Comparison of ENCODE assay signal across 21 cellular contexts in the genomic region with DNA sequence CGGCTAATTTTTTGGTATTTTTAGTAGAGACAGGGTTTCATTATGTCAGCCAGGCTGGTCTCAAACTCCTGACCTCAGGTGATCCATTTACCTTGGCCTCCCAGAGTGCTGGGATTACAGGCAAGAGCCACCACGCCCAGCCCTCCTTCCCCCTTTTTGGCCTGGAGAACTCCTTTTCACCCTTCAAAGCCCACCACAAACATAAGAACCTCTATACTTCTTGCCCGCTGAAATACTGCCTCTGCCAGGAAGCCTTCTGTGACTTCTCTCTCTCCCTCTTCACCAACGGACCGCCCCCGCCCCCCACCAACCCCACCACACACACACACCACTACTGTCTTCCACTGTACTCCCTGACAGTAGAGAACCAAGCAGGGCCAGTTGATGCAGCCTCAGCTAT. TPM values are rescaled to one million over a fixed set of nuclear protein-coding genes. Genes with fewer than 3 reads are reported as not detected.
A peak's percentile ranks its signal among the peaks of the same experiment; 100 is the strongest.
DNase-seq lines count a peak whose midpoint lies in the region; ATAC-seq, FAIRE-seq and TF ChIP-seq lines count a peak whose summit lies in the region.
"Had no signal": no experiment of that assay in that cellular context is flagged by ENCODE, and none has a peak within 500 bp of the region (broad histone marks: within the 10 kb centered on the region; RNA-seq: fewer than 3 reads in every experiment).

No MANE protein-coding gene starts in this region.

- H3K4me3 ChIP-seq in CD4-positive, CD25-positive, alpha-beta regulatory T cell (ENCODE audit: low read depth, low read length), result no peak overlapping the region
- H3K4me3 ChIP-seq in DND-41 (ENCODE audit: low read depth in 1 of 2, low read length in 2 of 2) (no peak overlapping the region), astrocyte (ENCODE audit: insufficient read depth, low read depth, low read length) (no peak overlapping the region)
- H3K4me3 ChIP-seq: GM12878 had no signal

- H3K4me3 Mint-ChIP-seq in CD4-positive, CD25-positive, alpha-beta regulatory T cell, result peak overlapping the region in 3 of 4 donors; percentile 51 to 64 (median 55)
- H3K4me3 Mint-ChIP-seq in astrocyte (ENCODE audit: unreplicated experiment) (no peak overlapping the region), nephron progenitor cell (no peak overlapping the region)
- no peak overlapping the region for H3K4me3 Mint-ChIP-seq in activated T-helper 2 cell treated with anti-CD3 and anti-CD28 coated beads, Interferon-gamma antibody, Interleukin-2, Interleukin-4, amounts not matched to agents 10 μg/mL and 5 μg/mL and 100 μg/mL, durations not matched to agents 14 hours and 24 hours and 36 hours (ENCODE audit: low read depth)
- H3K4me3 Mint-ChIP-seq: HFFc6 had no signal

- H4K20me1 ChIP-seq in DND-41 (ENCODE audit: insufficient read depth, low read length) (peaks cover 39% of the 10 kb centered on the region), astrocyte (ENCODE audit: insufficient read depth, low read length) (peaks cover 33% of the 10 kb centered on the region)

- H3K27me3 Mint-ChIP-seq in CD4-positive, CD25-positive, alpha-beta regulatory T cell, result no peaks in the 10 kb centered on the region
- H3K27me3 Mint-ChIP-seq in astrocyte (ENCODE audit: low read depth, unreplicated experiment), result no peaks in the 10 kb centered on the region
- H3K27me3 Mint-ChIP-seq in nephron progenitor cell (ENCODE audit: low read depth, poor library complexity), result no peaks in the 10 kb centered on the region
- no peaks in the 10 kb centered on the region for H3K27me3 Mint-ChIP-seq in activated T-helper 2 cell treated with anti-CD3 and anti-CD28 coated beads, Interferon-gamma antibody, Interleukin-2, Interleukin-4, amounts not matched to agents 10 μg/mL and 5 μg/mL and 100 μg/mL, durations not matched to agents 14 hours and 24 hours and 36 hours (ENCODE audit: low read depth)

- peaks cover 9% of the 10 kb centered on the region for H3K36me3 Mint-ChIP-seq in CD4-positive, CD25-positive, alpha-beta regulatory T cell
- H3K36me3 Mint-ChIP-seq in astrocyte (ENCODE audit: low read depth, unreplicated experiment) (peaks cover 23% of the 10 kb centered on the region), nephron progenitor cell (ENCODE audit: low read depth) (peaks cover 41% of the 10 kb centered on the region)
- H3K36me3 Mint-ChIP-seq in activated T-helper 2 cell treated with anti-CD3 and anti-CD28 coated beads, Interferon-gamma antibody, Interleukin-2, Interleukin-4, amounts not matched to agents 10 μg/mL and 5 μg/mL and 100 μg/mL, durations not matched to agents 14 hours and 24 hours and 36 hours (ENCODE audit: low read depth), result no peaks in the 10 kb centered on the region

- FAIRE-seq in astrocyte (lab: Jason Lieb, UNC), result no peak
- FAIRE-seq: D721Med, G401.6, GM12878, H1 had no signal

- POLR2A ChIA-PET in HEK293T (lab: Yijun Ruan, JAX), result interaction anchor here (1.5 kb wide), 1 partner anchor 35 kb away, joined by 3 read pairs; no protein-coding TSS in a partner anchor

- H3K4me2 ChIP-seq in DND-41 (ENCODE audit: insufficient read depth, low read length) (peak overlapping the region; percentile 39), astrocyte (ENCODE audit: low read length) (no peak overlapping the region)

- no peak overlapping the region for H3K27ac ChIP-seq in CD4-positive, CD25-positive, alpha-beta regulatory T cell (ENCODE audit: insufficient read depth, low read length, poor library complexity, severe bottlenecking)
- H3K27ac ChIP-seq in DND-41 (ENCODE audit: low read length) (no peak overlapping the region), astrocyte (ENCODE audit: low read depth, low read length) (no peak overlapping the region)

- H3K36me3 ChIP-seq in CD4-positive, CD25-positive, alpha-beta regulatory T cell (ENCODE audit: control insufficient read depth, insufficient read depth, low read length), result peaks cover 19% of the 10 kb centered on the region
- H3K36me3 ChIP-seq in DND-41 (ENCODE audit: insufficient read depth, low read length) (peaks cover 25% of the 10 kb centered on the region), astrocyte (ENCODE audit: insufficient read depth, low read length) (peaks cover 4% of the 10 kb centered on the region)

- CTCF ChIA-PET in HEK293T (lab: Yijun Ruan, JAX), result no interaction called here

- H3K79me2 ChIP-seq in DND-41 (ENCODE audit: insufficient read depth, low read length) (peaks cover 77% of the 10 kb centered on the region), astrocyte (ENCODE audit: insufficient read depth, low read length) (peaks cover 75% of the 10 kb centered on the region)

- no peak overlapping the region for H2AFZ ChIP-seq in DND-41 (ENCODE audit: low read depth, low read length)
- H2AFZ ChIP-seq in astrocyte (ENCODE audit: low read depth, low read length), result no peak overlapping the region

- no peaks in the 10 kb centered on the region for H3K27me3 ChIP-seq in CD4-positive, CD25-positive, alpha-beta regulatory T cell (ENCODE audit: control insufficient read depth, insufficient read depth, low read length)
- no peaks in the 10 kb centered on the region for H3K27me3 ChIP-seq in DND-41 (ENCODE audit: insufficient read depth, low read length, poor library complexity)
- H3K27me3 ChIP-seq in astrocyte (ENCODE audit: insufficient read depth, low read length), result no peaks in the 10 kb centered on the region

- no peaks in the 10 kb centered on the region for H3K9me3 Mint-ChIP-seq in CD4-positive, CD25-positive, alpha-beta regulatory T cell
- H3K9me3 Mint-ChIP-seq in astrocyte (ENCODE audit: unreplicated experiment) (peaks cover 6% of the 10 kb centered on the region), nephron progenitor cell (no peaks in the 10 kb centered on the region)
- H3K9me3 Mint-ChIP-seq in activated T-helper 2 cell treated with anti-CD3 and anti-CD28 coated beads, Interferon-gamma antibody, Interleukin-2, Interleukin-4, amounts not matched to agents 10 μg/mL and 5 μg/mL and 100 μg/mL, durations not matched to agents 14 hours and 24 hours and 36 hours, result no peaks in the 10 kb centered on the region
- H3K9me3 Mint-ChIP-seq: CD8-positive, alpha-beta T cell; HFFc6 had no signal

- no peak for DNase-seq in CD4-positive, CD25-positive, alpha-beta regulatory T cell
- no peak for DNase-seq in DND-41
- DNase-seq in astrocyte (ENCODE audit: low read depth), result no peak
- DNase-seq in nephron progenitor cell, result no peak
- no peak for DNase-seq in activated T-helper 2 cell treated with anti-CD3 and anti-CD28 coated beads, Interferon-gamma antibody, Interleukin-2, Interleukin-4, amounts not matched to agents 10 μg/mL and 5 μg/mL and 100 μg/mL, durations not matched to agents 14 hours and 24 hours and 36 hours (ENCODE audit: low spot score)
- DNase-seq in MV-4-11 (lab: John Stamatoyannopoulos, UW), result no peak
- no peak for DNase-seq in HEK293T (ENCODE audit: extremely low spot score)
- DNase-seq: ACHN; AML-193; CD8-positive, alpha-beta T cell; DMS79; HFFc6; KBM-7; NCI-H1048; NCI-H146; NCI-H2081 treated with DMSO at 0.1 percent for 48 hours; NCI-H524 had no signal

- no peaks in the 10 kb centered on the region for H3K9me3 ChIP-seq in CD4-positive, CD25-positive, alpha-beta regulatory T cell (ENCODE audit: control insufficient read depth in 2 of 2, low read length in 2 of 2)
- H3K9me3 ChIP-seq in DND-41 (ENCODE audit: insufficient read depth, low read length, severe bottlenecking) (no peaks in the 10 kb centered on the region), astrocyte (ENCODE audit: insufficient read depth, low read depth, low read length) (no peaks in the 10 kb centered on the region)

- intact Hi-C loops in activated T-helper 2 cell treated with anti-CD3 and anti-CD28 coated beads, Interferon-gamma antibody, Interleukin-2, Interleukin-4, amounts not matched to agents 10 μg/mL and 5 μg/mL and 100 μg/mL, durations not matched to agents 14 hours and 24 hours and 36 hours (cut with micrococcal nuclease), result loop anchor here (5.0 kb wide), 1 partner anchor 885 kb away; the partner anchor contains the start of gene ZNF180

- TF ChIP-seq CTCF in DND-41 (IDR thresholded peaks at IDR 0.05; ENCODE audit: borderline replicate concordance, extremely low read depth, low read length, poor library complexity, severe bottlenecking) (no peak), astrocyte (IDR thresholded peaks at IDR 0.05; ENCODE audit: insufficient read depth, low read depth, low read length) (no peak), nephron progenitor cell (IDR thresholded peaks at IDR 0.05) (no peak)

- H3K27ac Mint-ChIP-seq in CD4-positive, CD25-positive, alpha-beta regulatory T cell, result peak overlapping the region in 1 of 3 donors; percentile 35
- H3K27ac Mint-ChIP-seq in astrocyte (ENCODE audit: unreplicated experiment) (peak overlapping the region; percentile 41), nephron progenitor cell (peak overlapping the region; percentile 94)
- H3K27ac Mint-ChIP-seq in activated T-helper 2 cell treated with anti-CD3 and anti-CD28 coated beads, Interferon-gamma antibody, Interleukin-2, Interleukin-4, amounts not matched to agents 10 μg/mL and 5 μg/mL and 100 μg/mL, durations not matched to agents 14 hours and 24 hours and 36 hours, result no peak overlapping the region
- H3K27ac Mint-ChIP-seq: CD8-positive, alpha-beta T cell; HFFc6 had no signal

- H3K4me1 ChIP-seq in CD4-positive, CD25-positive, alpha-beta regulatory T cell (ENCODE audit: control insufficient read depth, insufficient read depth, low read length, poor library complexity, severe bottlenecking), result peaks cover 18% of the 10 kb centered on the region
- peaks cover 38% of the 10 kb centered on the region for H3K4me1 ChIP-seq in DND-41 (ENCODE audit: insufficient read depth, low read length)
- H3K4me1 ChIP-seq in astrocyte (ENCODE audit: insufficient read depth, low read length), result peaks cover 16% of the 10 kb centered on the region

- peaks cover 15 to 44% (median 27%) of the 10 kb centered on the region in 4 donors for H3K4me1 Mint-ChIP-seq in CD4-positive, CD25-positive, alpha-beta regulatory T cell
- H3K4me1 Mint-ChIP-seq in astrocyte (ENCODE audit: low read depth, unreplicated experiment), result peaks cover 4% of the 10 kb centered on the region
- peaks cover 55% of the 10 kb centered on the region for H3K4me1 Mint-ChIP-seq in nephron progenitor cell
- H3K4me1 Mint-ChIP-seq in activated T-helper 2 cell treated with anti-CD3 and anti-CD28 coated beads, Interferon-gamma antibody, Interleukin-2, Interleukin-4, amounts not matched to agents 10 μg/mL and 5 μg/mL and 100 μg/mL, durations not matched to agents 14 hours and 24 hours and 36 hours (ENCODE audit: low read depth), result peaks cover 18% of the 10 kb centered on the region

- ATAC-seq in CD4-positive, CD25-positive, alpha-beta regulatory T cell (ENCODE audit: low read depth in 2 of 2), result no peak
- ATAC-seq in DND-41 (ENCODE audit: insufficient read depth, low read depth), result no peak
- ATAC-seq: CD8-positive, alpha-beta T cell; GM12878 had no signal

- no peak overlapping the region for H3K9ac ChIP-seq in DND-41 (ENCODE audit: low read depth, low read length)
- no peak overlapping the region for H3K9ac ChIP-seq in astrocyte (ENCODE audit: low read length)

RNA-seq across cellular contexts. Expression of gene ZNF428, which starts 2.5 kb away (rescaled TPM):
- total RNA-seq in CD4-positive, CD25-positive, alpha-beta regulatory T cell, result 26.6 TPM
- 10 to 100 TPM; 12.6 to 14.6 (median 13.7) TPM for polyA plus RNA-seq in CD4-positive, CD25-positive, alpha-beta regulatory T cell
- 53.4 and 54.7 TPM in 2 replicates for total RNA-seq in astrocyte
- 17.7 and 19.1 TPM in 2 replicates for total RNA-seq in activated T-helper 2 cell treated with anti-CD3 and anti-CD28 coated beads, Interferon-gamma antibody, Interleukin-2, Interleukin-4, amounts not matched to agents 10 μg/mL and 5 μg/mL and 100 μg/mL, durations not matched to agents 14 hours and 24 hours and 36 hours

RNA-seq across cellular contexts. Expression of gene SRRM5, which starts 5.1 kb away (rescaled TPM):
- 0.64 TPM for total RNA-seq in CD4-positive, CD25-positive, alpha-beta regulatory T cell
- 1 to 10 TPM in 1 of 4 donors, under 1 TPM in 3; 0.42 to 1.1 (median 0.63) TPM for polyA plus RNA-seq in CD4-positive, CD25-positive, alpha-beta regulatory T cell
- total RNA-seq in astrocyte, result 0.23 TPM in 1 of 2 replicates, not detected in the other
- 0.32 and 0.46 TPM in 2 replicates for total RNA-seq in activated T-helper 2 cell treated with anti-CD3 and anti-CD28 coated beads, Interferon-gamma antibody, Interleukin-2, Interleukin-4, amounts not matched to agents 10 μg/mL and 5 μg/mL and 100 μg/mL, durations not matched to agents 14 hours and 24 hours and 36 hours

RNA-seq across cellular contexts. Expression of gene ZNF576, which starts 20.6 kb away (rescaled TPM):
- 8.7 TPM for total RNA-seq in CD4-positive, CD25-positive, alpha-beta regulatory T cell
- polyA plus RNA-seq in CD4-positive, CD25-positive, alpha-beta regulatory T cell, result 10 to 100 TPM in 2 of 4 donors, 1 to 10 TPM in 2; 5.5 to 11.0 (median 9.9) TPM
- total RNA-seq in astrocyte, result 13.8 and 14.5 TPM in 2 replicates
- total RNA-seq in activated T-helper 2 cell treated with anti-CD3 and anti-CD28 coated beads, Interferon-gamma antibody, Interleukin-2, Interleukin-4, amounts not matched to agents 10 μg/mL and 5 μg/mL and 100 μg/mL, durations not matched to agents 14 hours and 24 hours and 36 hours, result 14.5 and 14.8 TPM in 2 replicates

RNA-seq across cellular contexts. Expression of gene IRGQ, which starts 21.0 kb away (rescaled TPM):
- total RNA-seq in CD4-positive, CD25-positive, alpha-beta regulatory T cell, result 40.9 TPM
- polyA plus RNA-seq in CD4-positive, CD25-positive, alpha-beta regulatory T cell, result 1 to 10 TPM in 3 of 4 donors, under 1 TPM in 1; 0.54 to 3.0 (median 1.5) TPM
- 49.8 and 60.7 TPM in 2 replicates for total RNA-seq in astrocyte
- 27.8 and 32.7 TPM in 2 replicates for total RNA-seq in activated T-helper 2 cell treated with anti-CD3 and anti-CD28 coated beads, Interferon-gamma antibody, Interleukin-2, Interleukin-4, amounts not matched to agents 10 μg/mL and 5 μg/mL and 100 μg/mL, durations not matched to agents 14 hours and 24 hours and 36 hours

RNA-seq across cellular contexts. Expression of gene CADM4, which starts 22.7 kb away (rescaled TPM):
- total RNA-seq in CD4-positive, CD25-positive, alpha-beta regulatory T cell, result 0.30 TPM
- polyA plus RNA-seq in CD4-positive, CD25-positive, alpha-beta regulatory T cell, result not detected
- total RNA-seq in astrocyte, result 40.8 and 52.1 TPM in 2 replicates
- total RNA-seq in activated T-helper 2 cell treated with anti-CD3 and anti-CD28 coated beads, Interferon-gamma antibody, Interleukin-2, Interleukin-4, amounts not matched to agents 10 μg/mL and 5 μg/mL and 100 μg/mL, durations not matched to agents 14 hours and 24 hours and 36 hours, result 0.39 and 0.44 TPM in 2 replicates

Comparison
In these comparisons a context has a peak if more than half of its experiments do, and no peak if none do; other contexts are left out.
1. H3K4me3 Mint-ChIP-seq: peak in CD4-positive, CD25-positive, alpha-beta regulatory T cell (3 of 4); none in astrocyte (single experiment), nephron progenitor cell (single experiment) and activated T-helper 2 cell treated with anti-CD3 and anti-CD28 coated beads, Interferon-gamma antibody, Interleukin-2, Interleukin-4, amounts not matched to agents 10 μg/mL and 5 μg/mL and 100 μg/mL, durations not matched to agents 14 hours and 24 hours and 36 hours (single experiment).